Comparison of ENCODE assay signal across 16 cellular contexts in genomic region chr3:109642042-109642441, GRCh38.
DNase-seq lines count a peak whose midpoint lies in the region; ATAC-seq and TF ChIP-seq lines count a peak whose summit lies in the region.
"Had no signal": no experiment of that assay in that cellular context is flagged by ENCODE, and none has a peak within 500 bp of the region (broad histone marks: within the 10 kb centered on the region; RNA-seq: fewer than 3 reads in every experiment).

No MANE protein-coding gene starts in this region.

- H3K27me3 ChIP-seq in PC-9 (ENCODE audit: insufficient read depth, low read depth) (no peaks in the 10 kb centered on the region), esophagus muscularis mucosa (no peaks in the 10 kb centered on the region)

- H2AFZ ChIP-seq in PC-9: 0 out of 2 replicates have a peak overlapping the region, but pooled peaks have one; percentile 1

- no peaks in the 10 kb centered on the region for H3K79me2 ChIP-seq in PC-9 (ENCODE audit: low read depth)

- H4K20me1 ChIP-seq in PC-9 (ENCODE audit: insufficient read depth): no peaks in the 10 kb centered on the region

- peaks cover 17% of the 10 kb centered on the region for H3F3A ChIP-seq in PC-9 (ENCODE audit: insufficient read depth, low read depth)

- H3K9me3 ChIP-seq in PC-9 (ENCODE audit: insufficient read depth, low read depth): no peaks in the 10 kb centered on the region; the same call in 1 of the 2 replicates
- H3K9me3 ChIP-seq in esophagus muscularis mucosa: no peaks in the 10 kb centered on the region

- H3K4me3 ChIP-seq in PC-9: no peak overlapping the region
- H3K4me3 ChIP-seq in esophagus muscularis mucosa: no peak overlapping the region

- WGBS in esophagus muscularis mucosa: 82% methylated on average over 1 of the region's 1 CpG

- H3K27ac ChIP-seq in PC-9 (peak overlapping the region; percentile 68), epithelial cell of prostate (no peak overlapping the region), esophagus muscularis mucosa (replicated peaks in 1 of 4) (no peak overlapping the region)

- H3K9me2 ChIP-seq in PC-9 (ENCODE audit: insufficient read depth): no peaks in the 10 kb centered on the region

- ATAC-seq in SK-N-SH treated with all-trans-retinoic acid at 6 μM for 48 hours (peak; percentile 63), HG03469 (IDR thresholded peaks at IDR 0.05; ENCODE audit: unreplicated experiment) (no peak), GM19395 (IDR thresholded peaks at IDR 0.05; ENCODE audit: unreplicated experiment) (no peak)

- no peak for TF ChIP-seq CTCF in PC-9 (conservative IDR thresholded peaks at IDR 0.05)
- no peak for TF ChIP-seq CTCF in esophagus muscularis mucosa (IDR thresholded peaks at IDR 0.05)

- DNase-seq in ELR (ENCODE audit: low read depth) (peak; percentile 31), PC-9 (peak; percentile 14 to 77), epithelial cell of prostate (ENCODE audit: low read depth, low spot score) (peak; percentile 8), HT-29 (ENCODE audit: low spot score) (no peak), esophagus muscularis mucosa (ENCODE audit: extremely low spot score) (no peak)
- DNase-seq: ACHN; C1 segment of cervical spinal cord; CD4-positive, alpha-beta T cell; DMS79; HCEC 1CT; HFFc6; IMR-90; KBM-7 had no signal

- no peak for TF ChIP-seq POLR2A in esophagus muscularis mucosa (IDR thresholded peaks at IDR 0.05; ENCODE audit: low read depth)

- POLR2A ChIA-PET in PC-9 (lab: Charles Lee; ENCODE audit: unreplicated experiment): no interaction called here

- BruUV-seq in PC-9 (replicated peaks; lab: Mats Ljungman, UMichigan): no TSS peak

- H3K4me1 ChIP-seq in PC-9 (replicated peaks; ENCODE audit: insufficient read depth): peaks cover 40% of the 10 kb centered on the region
- no peaks in the 10 kb centered on the region for H3K4me1 ChIP-seq in esophagus muscularis mucosa

- CTCF ChIA-PET in PC-9 (lab: Charles Lee): no interaction called here

- intact Hi-C loops in PC-9 (cut with micrococcal nuclease; ENCODE audit: unreplicated experiment) (loop anchor here (2.0 kb wide), 1 partner anchor 87 kb away; no protein-coding TSS in a partner anchor), esophagus muscularis mucosa (cut with DNase I) (no loop called here)

- no peak for TF ChIP-seq EP300 in esophagus muscularis mucosa (IDR thresholded peaks at IDR 0.05)

- H3K4me2 ChIP-seq in PC-9: peak overlapping the region; percentile 37

- H3K36me3 ChIP-seq in PC-9 (ENCODE audit: low read depth) (no peaks in the 10 kb centered on the region), esophagus muscularis mucosa (no peaks in the 10 kb centered on the region)

TF ChIP-seq in SK-N-SH treated with all-trans-retinoic acid at 6 μM for 48 hours, 23 proteins besides CTCF, POLR2A, EP300 and RAD21:
- TF ChIP-seq PATZ1 (CRISPR knock-in tag; IDR thresholded peaks at IDR 0.05; ENCODE audit: borderline replicate concordance): no peak
- TF ChIP-seq ISL1 (CRISPR knock-in tag; IDR thresholded peaks at IDR 0.05): no peak
- TF ChIP-seq GLIS3 (CRISPR knock-in tag; IDR thresholded peaks at IDR 0.05): no peak
- TF ChIP-seq TOX (CRISPR knock-in tag; IDR thresholded peaks at IDR 0.05; ENCODE audit: borderline replicate concordance): no peak
- no peak for TF ChIP-seq ZFP3 (CRISPR knock-in tag; IDR thresholded peaks at IDR 0.05)
- TF ChIP-seq ZFP30 (CRISPR knock-in tag; IDR thresholded peaks at IDR 0.05): no peak
- no peak for TF ChIP-seq TCF4 (CRISPR knock-in tag; IDR thresholded peaks at IDR 0.05; ENCODE audit: borderline replicate concordance)
- TF ChIP-seq ZNF8 (CRISPR knock-in tag; IDR thresholded peaks at IDR 0.05): no peak
- no peak for TF ChIP-seq OSR1 (CRISPR knock-in tag; IDR thresholded peaks at IDR 0.05)
- no peak for TF ChIP-seq ESRRG (CRISPR knock-in tag; IDR thresholded peaks at IDR 0.05)
- no peak for TF ChIP-seq RARB (CRISPR knock-in tag; IDR thresholded peaks at IDR 0.05)
- no peak for TF ChIP-seq BACH2 (CRISPR knock-in tag; IDR thresholded peaks at IDR 0.05; ENCODE audit: borderline replicate concordance)
- TF ChIP-seq POU6F1 (CRISPR knock-in tag; IDR thresholded peaks at IDR 0.05; ENCODE audit: borderline replicate concordance, low read depth): no peak
- no peak for TF ChIP-seq ZNF70 (CRISPR knock-in tag; IDR thresholded peaks at IDR 0.05)
- TF ChIP-seq SNAI2 (CRISPR knock-in tag; IDR thresholded peaks at IDR 0.05): no peak
- no peak for TF ChIP-seq CSDC2 (CRISPR knock-in tag; IDR thresholded peaks at IDR 0.05)
- TF ChIP-seq ARNTL (CRISPR knock-in tag; IDR thresholded peaks at IDR 0.05; ENCODE audit: borderline replicate concordance, low read depth): no peak
- TF ChIP-seq TSHZ2 (CRISPR knock-in tag; IDR thresholded peaks at IDR 0.05): no peak

Comparison
In these comparisons a context has a peak if more than half of its experiments do, and no peak if none do; other contexts are left out.
1. DNase-seq: peak in ELR (single experiment), PC-9 (2 of 2) and epithelial cell of prostate (single experiment); none in HT-29 (single experiment) and esophagus muscularis mucosa (single experiment).